In genomic region chr13:30341815-30342570, GRCh38 we compare ENCODE assay signal across 7 cellular contexts. TPM values are rescaled to one million over a fixed set of nuclear protein-coding genes. Genes with fewer than 3 reads are reported as not detected.
DNase-seq lines count a peak whose midpoint lies in the region; ATAC-seq and TF ChIP-seq lines count a peak whose summit lies in the region.

No MANE protein-coding gene starts in this region.

- H3K27me3 Mint-ChIP-seq in activated T-helper 2 cell treated with anti-CD3 and anti-CD28 coated beads, Interferon-gamma antibody, Interleukin-2, Interleukin-4, amounts not matched to agents 10 μg/mL and 5 μg/mL and 100 μg/mL, durations not matched to agents 14 hours and 24 hours and 36 hours (ENCODE audit: low read depth): no peaks in the 10 kb centered on the region
- peaks cover 7% of the 10 kb centered on the region for H3K27me3 Mint-ChIP-seq in activated naive CD8-positive, alpha-beta T cell treated with anti-CD3 and anti-CD28 coated beads for 36 hours

- peak; percentile 92 to 97 (median 94) for ATAC-seq in right lobe of liver
- peak; percentile 88 to 91 for ATAC-seq in upper lobe of left lung (ENCODE audit: low FRiP score in 2 of 2)

- H3K4me3 ChIP-seq in right lobe of liver: no peak overlapping the region
- no peak overlapping the region for H3K4me3 ChIP-seq in upper lobe of left lung

- no peak overlapping the region for H3K4me3 Mint-ChIP-seq in activated T-helper 2 cell treated with anti-CD3 and anti-CD28 coated beads, Interferon-gamma antibody, Interleukin-2, Interleukin-4, amounts not matched to agents 10 μg/mL and 5 μg/mL and 100 μg/mL, durations not matched to agents 14 hours and 24 hours and 36 hours (ENCODE audit: low read depth)
- no peak overlapping the region for H3K4me3 Mint-ChIP-seq in activated naive CD8-positive, alpha-beta T cell treated with anti-CD3 and anti-CD28 coated beads for 36 hours

- peak; percentile 85 for DNase-seq in M059J (ENCODE audit: low read depth)
- peak; percentile 17 for DNase-seq in cerebellum (ENCODE audit: low spot score)
- peak; percentile 89 to 95 (median 94) for DNase-seq in right lobe of liver
- peak in 1 of 2 donors; percentile 88 for DNase-seq in upper lobe of left lung
- no peak for DNase-seq in activated T-helper 2 cell treated with anti-CD3 and anti-CD28 coated beads, Interferon-gamma antibody, Interleukin-2, Interleukin-4, amounts not matched to agents 10 μg/mL and 5 μg/mL and 100 μg/mL, durations not matched to agents 14 hours and 24 hours and 36 hours (ENCODE audit: low spot score)
- no peak for DNase-seq in NCI-H510A treated with DMSO at 0.1 percent for 48 hours (lab: John Stamatoyannopoulos, UW)
- DNase-seq in activated naive CD8-positive, alpha-beta T cell treated with anti-CD3 and anti-CD28 coated beads for 36 hours: no peak

- H3K36me3 Mint-ChIP-seq in activated T-helper 2 cell treated with anti-CD3 and anti-CD28 coated beads, Interferon-gamma antibody, Interleukin-2, Interleukin-4, amounts not matched to agents 10 μg/mL and 5 μg/mL and 100 μg/mL, durations not matched to agents 14 hours and 24 hours and 36 hours (ENCODE audit: low read depth): peaks cover 56% of the 10 kb centered on the region
- peaks cover 2% of the 10 kb centered on the region for H3K36me3 Mint-ChIP-seq in activated naive CD8-positive, alpha-beta T cell treated with anti-CD3 and anti-CD28 coated beads for 36 hours

- H3K27me3 ChIP-seq in right lobe of liver (no peaks in the 10 kb centered on the region), upper lobe of left lung (no peaks in the 10 kb centered on the region)

- no peaks in the 10 kb centered on the region for H3K36me3 ChIP-seq in right lobe of liver
- H3K36me3 ChIP-seq in upper lobe of left lung: no peaks in the 10 kb centered on the region

- 33% methylated on average over 9 of the region's 9 CpGs for WGBS in right lobe of liver (ENCODE audit: insufficient coverage, low coverage, low lambda C conversion rate, missing lambda C conversion rate)
- 48 to 56% methylated on average over 9 of the region's 9 CpGs for WGBS in upper lobe of left lung, 2 donors

- H3K27ac Mint-ChIP-seq in activated T-helper 2 cell treated with anti-CD3 and anti-CD28 coated beads, Interferon-gamma antibody, Interleukin-2, Interleukin-4, amounts not matched to agents 10 μg/mL and 5 μg/mL and 100 μg/mL, durations not matched to agents 14 hours and 24 hours and 36 hours: no peak overlapping the region
- H3K27ac Mint-ChIP-seq in activated naive CD8-positive, alpha-beta T cell treated with anti-CD3 and anti-CD28 coated beads for 36 hours: no peak overlapping the region

- intact Hi-C loops in right lobe of liver (cut with DNase I): no loop called here
- intact Hi-C loops in activated T-helper 2 cell treated with anti-CD3 and anti-CD28 coated beads, Interferon-gamma antibody, Interleukin-2, Interleukin-4, amounts not matched to agents 10 μg/mL and 5 μg/mL and 100 μg/mL, durations not matched to agents 14 hours and 24 hours and 36 hours (cut with micrococcal nuclease): no loop called here

- H3K9me3 ChIP-seq in right lobe of liver: no peaks in the 10 kb centered on the region
- H3K9me3 ChIP-seq in upper lobe of left lung: no peaks in the 10 kb centered on the region

- H3K9me3 Mint-ChIP-seq in activated T-helper 2 cell treated with anti-CD3 and anti-CD28 coated beads, Interferon-gamma antibody, Interleukin-2, Interleukin-4, amounts not matched to agents 10 μg/mL and 5 μg/mL and 100 μg/mL, durations not matched to agents 14 hours and 24 hours and 36 hours: no peaks in the 10 kb centered on the region
- no peaks in the 10 kb centered on the region for H3K9me3 Mint-ChIP-seq in activated naive CD8-positive, alpha-beta T cell treated with anti-CD3 and anti-CD28 coated beads for 36 hours

- TF ChIP-seq EP300 in upper lobe of left lung (IDR thresholded peaks at IDR 0.05): no peak

- H3K4me1 ChIP-seq in right lobe of liver (peaks cover 0 to 28% (median 8%) of the 10 kb centered on the region in 4 donors), upper lobe of left lung (peaks cover 4 to 14% (median 8%) of the 10 kb centered on the region in 4 donors)

- TF ChIP-seq CTCF in right lobe of liver (IDR thresholded peaks at IDR 0.05) (no peak), upper lobe of left lung (IDR thresholded peaks at IDR 0.05) (no peak)

- TF ChIP-seq POLR2A in right lobe of liver (IDR thresholded peaks at IDR 0.05) (peak; percentile 11), upper lobe of left lung (IDR thresholded peaks at IDR 0.05) (no peak)

- H3K27ac ChIP-seq in right lobe of liver: peak overlapping the region; percentile 37 to 81 (median 72)
- H3K27ac ChIP-seq in upper lobe of left lung: peak overlapping the region in 3 of 4 donors; percentile 12 to 18 (median 17)

- peaks cover 36% of the 10 kb centered on the region for H3K4me1 Mint-ChIP-seq in activated T-helper 2 cell treated with anti-CD3 and anti-CD28 coated beads, Interferon-gamma antibody, Interleukin-2, Interleukin-4, amounts not matched to agents 10 μg/mL and 5 μg/mL and 100 μg/mL, durations not matched to agents 14 hours and 24 hours and 36 hours (ENCODE audit: low read depth)
- peaks cover 20% of the 10 kb centered on the region for H3K4me1 Mint-ChIP-seq in activated naive CD8-positive, alpha-beta T cell treated with anti-CD3 and anti-CD28 coated beads for 36 hours

RNA-seq across cellular contexts. Expression of gene KATNAL1, which starts 34.6 kb away (rescaled TPM):
- total RNA-seq in M059J (2014; rRNA removed; shearing (Covaris generic)): 20.7 and 28.2 TPM in 2 replicates
- total RNA-seq in cerebellum (57.0 TPM), right lobe of liver (1 to 10 TPM; 6.3 to 10.0 (median 9.3) TPM), upper lobe of left lung (10 to 100 TPM in 5 of 6 donors, 1 to 10 TPM in 1; 5.7 to 35.5 (median 13.9) TPM)
- 10.8 and 13.0 TPM in 2 replicates for total RNA-seq in activated T-helper 2 cell treated with anti-CD3 and anti-CD28 coated beads, Interferon-gamma antibody, Interleukin-2, Interleukin-4, amounts not matched to agents 10 μg/mL and 5 μg/mL and 100 μg/mL, durations not matched to agents 14 hours and 24 hours and 36 hours
- total RNA-seq in activated naive CD8-positive, alpha-beta T cell treated with anti-CD3 and anti-CD28 coated beads for 36 hours: 1 to 10 TPM; 6.7 to 6.9 TPM

Comparison
In these comparisons a context has a peak if more than half of its experiments do, and no peak if none do; other contexts are left out.
1. DNase-seq: peak in M059J (single experiment), cerebellum (single experiment) and right lobe of liver (3 of 3); none in activated T-helper 2 cell treated with anti-CD3 and anti-CD28 coated beads, Interferon-gamma antibody, Interleukin-2, Interleukin-4, amounts not matched to agents 10 μg/mL and 5 μg/mL and 100 μg/mL, durations not matched to agents 14 hours and 24 hours and 36 hours (single experiment), NCI-H510A treated with DMSO at 0.1 percent for 48 hours (single experiment) and activated naive CD8-positive, alpha-beta T cell treated with anti-CD3 and anti-CD28 coated beads for 36 hours (single experiment).